ENCODE assay signal across 8 cellular contexts in genomic region chr7:128347573-128348147, GRCh38. TPM values are rescaled to one million over a fixed set of nuclear protein-coding genes. Genes with fewer than 3 reads are reported as not detected.
DNase-seq lines count a peak whose midpoint lies in the region; ATAC-seq, FAIRE-seq and TF ChIP-seq lines count a peak whose summit lies in the region.

No MANE protein-coding gene starts in this region.

- CTCF ChIA-PET in OCI-LY7 (lab: Charles Lee; ENCODE audit: unreplicated experiment), result interaction anchor here (0.8 to 1.3 kb wide), 4 partner anchors 10 to 77 kb away, joined by 4 to 18 read pairs (median 4); no protein-coding TSS in a partner anchor
- CTCF ChIA-PET in activated naive CD4-positive, alpha-beta T cell treated with anti-CD3 and anti-CD28 coated beads, Interleukin-2, amount 10 ng/mL, durations not matched to agents 7 days and 5 days (lab: Charles Lee), result interaction anchor here (0.7 to 5.6 kb wide), 23 partner anchors 11 to 114 kb away, joined by 3 to 183 read pairs (median 4); no protein-coding TSS in a partner anchor

- H3K27ac Mint-ChIP-seq in activated naive CD4-positive, alpha-beta T cell treated with anti-CD3 and anti-CD28 coated beads, Interleukin-2, amount 10 ng/mL, durations not matched to agents 7 days and 5 days, result no peak overlapping the region

- no peaks in the 10 kb centered on the region for H3K36me3 Mint-ChIP-seq in activated naive CD4-positive, alpha-beta T cell treated with anti-CD3 and anti-CD28 coated beads, Interleukin-2, amount 10 ng/mL, durations not matched to agents 7 days and 5 days

- no peak overlapping the region for H3K4me3 Mint-ChIP-seq in activated naive CD4-positive, alpha-beta T cell treated with anti-CD3 and anti-CD28 coated beads, Interleukin-2, amount 10 ng/mL, durations not matched to agents 7 days and 5 days

- no peaks in the 10 kb centered on the region for H3K9me3 Mint-ChIP-seq in activated naive CD4-positive, alpha-beta T cell treated with anti-CD3 and anti-CD28 coated beads, Interleukin-2, amount 10 ng/mL, durations not matched to agents 7 days and 5 days

- H3K9me2 ChIP-seq in OCI-LY7 (ENCODE audit: insufficient read depth, low read length), result no peaks in the 10 kb centered on the region

- H3K4me2 ChIP-seq in OCI-LY7 (ENCODE audit: low read length), result no peak overlapping the region

- H3K9me3 ChIP-seq in OCI-LY7 (ENCODE audit: low read length), result no peaks in the 10 kb centered on the region

- POLR2A ChIA-PET in OCI-LY7 (lab: Charles Lee), result interaction anchor here (0.5 to 1.0 kb wide), 4 partner anchors 10 to 155 kb away, joined by 3 read pairs; no protein-coding TSS in a partner anchor

- BruUV-seq in OCI-LY7 (replicated peaks; lab: Mats Ljungman, UMichigan), result no TSS peak

- intact Hi-C loops in OCI-LY7 (cut with micrococcal nuclease; ENCODE audit: unreplicated experiment) (loop anchor here (1.0 to 10.0 kb wide), 3 partner anchors 40 to 1707 kb away; partner anchors contain the start of gene ZC3HC1), left ventricle myocardium superior (cut with micrococcal nuclease) (no loop called here)

- H3K27ac ChIP-seq in OCI-LY7 (ENCODE audit: low read depth, low read length, poor library complexity, severe bottlenecking), result no peak overlapping the region

- H3K4me1 Mint-ChIP-seq in activated naive CD4-positive, alpha-beta T cell treated with anti-CD3 and anti-CD28 coated beads, Interleukin-2, amount 10 ng/mL, durations not matched to agents 7 days and 5 days, result peaks cover 11% of the 10 kb centered on the region

- no peaks in the 10 kb centered on the region for H3K36me3 ChIP-seq in OCI-LY7 (ENCODE audit: insufficient read depth, low read length)

- H3K4me3 ChIP-seq in OCI-LY7 (ENCODE audit: low read depth, low read length, poor library complexity, severe bottlenecking), result no peak overlapping the region

- peak; percentile 60 to 72 for DNase-seq in AML-193 (lab: John Stamatoyannopoulos, UW)
- peak; percentile 37 for DNase-seq in H4 (ENCODE audit: low spot score)
- peak; percentile 49 for DNase-seq in OCI-LY7 (ENCODE audit: low spot score)
- peak; percentile 71 for DNase-seq in activated naive CD4-positive, alpha-beta T cell treated with anti-CD3 and anti-CD28 coated beads, Interleukin-2, amount 10 ng/mL, durations not matched to agents 7 days and 5 days
- DNase-seq in left ventricle myocardium superior, result peak; percentile 70
- peak; percentile 53 for DNase-seq in stimulated activated CD4-positive, alpha-beta T cell treated with anti-CD3 and anti-CD28 coated beads, Interleukin-12 subunit alpha, Interleukin-12 subunit beta, amount 100 ng/mL, for 4 hours
- no peak for DNase-seq in GM19239 (ENCODE audit: insufficient read length, low spot score)

- ATAC-seq in left ventricle myocardium superior, result peak; percentile 33
- no peak for ATAC-seq in GM21390 (IDR thresholded peaks at IDR 0.05; ENCODE audit: unreplicated experiment)

- H3K79me2 ChIP-seq in OCI-LY7 (ENCODE audit: insufficient read depth, low read depth, low read length), result peaks cover 8% of the 10 kb centered on the region

- no peaks in the 10 kb centered on the region for H4K20me1 ChIP-seq in OCI-LY7 (ENCODE audit: insufficient read depth, low read length)

- peaks cover 45% of the 10 kb centered on the region for H3K27me3 Mint-ChIP-seq in activated naive CD4-positive, alpha-beta T cell treated with anti-CD3 and anti-CD28 coated beads, Interleukin-2, amount 10 ng/mL, durations not matched to agents 7 days and 5 days

- no peak overlapping the region for H2AFZ ChIP-seq in OCI-LY7 (ENCODE audit: low read length)

- FAIRE-seq in GM19239 (lab: Jason Lieb, UNC), result no peak

- H3K4me1 ChIP-seq in OCI-LY7 (ENCODE audit: insufficient read depth, low read length, poor library complexity, severe bottlenecking), result peaks cover 4% of the 10 kb centered on the region

- TF ChIP-seq CTCF in OCI-LY7 (conservative IDR thresholded peaks at IDR 0.05; ENCODE audit: low read length), result peak; percentile 82

RNA-seq across cellular contexts. Expression of gene RBM28, which starts 4.0 kb away (rescaled TPM):
- total RNA-seq in H4 (2014; rRNA removed; shearing (Covaris generic)), result 11.3 and 20.1 TPM in 2 replicates
- 35.6 and 64.6 TPM in 2 replicates for total RNA-seq in OCI-LY7 (2014; rRNA removed; shearing (Covaris generic))
- 70.0 and 70.8 TPM in 2 replicates for total RNA-seq in OCI-LY7 (2022)
- 36.0 TPM for total RNA-seq in left ventricle myocardium superior

RNA-seq across cellular contexts. Expression of gene PRRT4, which starts 13.8 kb away (rescaled TPM):
- total RNA-seq in H4 (2014; rRNA removed; shearing (Covaris generic)), result 0.21 TPM in 1 of 2 replicates, not detected in the other
- total RNA-seq in OCI-LY7 (2014; rRNA removed; shearing (Covaris generic)), result not detected in 2 replicates
- not detected in 2 replicates for total RNA-seq in OCI-LY7 (2022)
- total RNA-seq in left ventricle myocardium superior, result 1.6 TPM
